In genomic region chr1:162197041-162197511, GRCh38 we compare ENCODE assay signal across 22 cellular contexts.
A peak's percentile ranks its signal among the peaks of the same experiment; 100 is the strongest.
DNase-seq lines count a peak whose midpoint lies in the region; ATAC-seq and TF ChIP-seq lines count a peak whose summit lies in the region.
"Had no signal": no experiment of that assay in that cellular context is flagged by ENCODE, and none has a peak within 500 bp of the region (broad histone marks: within the 10 kb centered on the region; RNA-seq: fewer than 3 reads in every experiment).

No MANE protein-coding gene starts in this region.

- peak overlapping the region; percentile 40 for H3K27ac Mint-ChIP-seq in Caco-2 (ENCODE audit: unreplicated experiment)
- H3K27ac Mint-ChIP-seq: stimulated activated naive CD8-positive, alpha-beta T cell treated with anti-CD3 and anti-CD28 coated beads, Interleukin-15, Interleukin-2, amounts not matched to agents 100 ng/mL and 50 ng/mL, for 24 hours had no signal

- H3K9me3 ChIP-seq in Caco-2 (no peaks in the 10 kb centered on the region), Panc1 (ENCODE audit: control insufficient read depth, insufficient read depth, low read depth, low read length) (no peaks in the 10 kb centered on the region), iPS-15b (ENCODE audit: control insufficient read depth, insufficient read depth, low read length) (no peaks in the 10 kb centered on the region)
- H3K9me3 ChIP-seq: gastrocnemius medialis, lower lobe of right lung, mucosa of descending colon, thyroid gland had no signal

- POLR2A ChIA-PET in Caco-2 (lab: Charles Lee) (no interaction called here), Panc1 (lab: Charles Lee) (no interaction called here)

- H3K36me3 Mint-ChIP-seq in Caco-2 (ENCODE audit: insufficient read depth, unreplicated experiment): peaks cover 6% of the 10 kb centered on the region

- H3K27ac ChIP-seq in Panc1 (ENCODE audit: low read length) (peak overlapping the region; percentile 72), rectal smooth muscle tissue (ENCODE audit: low read depth, low read length) (peak overlapping the region; percentile 62)
- H3K27ac ChIP-seq: gastrocnemius medialis, KMS-11, lower lobe of right lung, thyroid gland had no signal

- H3K36me3 ChIP-seq in Caco-2 (ENCODE audit: control insufficient read depth, insufficient read depth, low read length) (no peaks in the 10 kb centered on the region), Panc1 (ENCODE audit: control insufficient read depth, insufficient read depth, low read length) (no peaks in the 10 kb centered on the region), iPS-15b (ENCODE audit: control insufficient read depth, insufficient read depth, low read length) (no peaks in the 10 kb centered on the region), rectal smooth muscle tissue (ENCODE audit: control insufficient read depth, insufficient read depth, low read length) (no peaks in the 10 kb centered on the region)
- H3K36me3 ChIP-seq: gastrocnemius medialis, lower lobe of right lung, thyroid gland had no signal

- TF ChIP-seq CTCF in Caco-2 (IDR thresholded peaks at IDR 0.05; ENCODE audit: insufficient read depth in 1 of 2, low read depth in 1 of 2, low read length in 1 of 2, severe bottlenecking in 1 of 2, unreplicated experiment in 1 of 2): no peak
- TF ChIP-seq CTCF in Panc1 (IDR thresholded peaks at IDR 0.05): no peak
- TF ChIP-seq CTCF in GM20000 (IDR thresholded peaks at IDR 0.05; ENCODE audit: extremely low read depth, missing control alignments): no peak

- no peaks in the 10 kb centered on the region for H3K9me3 Mint-ChIP-seq in Caco-2 (ENCODE audit: unreplicated experiment)
- H3K9me3 Mint-ChIP-seq: stimulated activated naive CD8-positive, alpha-beta T cell treated with anti-CD3 and anti-CD28 coated beads, Interleukin-15, Interleukin-2, amounts not matched to agents 100 ng/mL and 50 ng/mL, for 24 hours had no signal

- no peak for ATAC-seq in Panc1
- ATAC-seq: gastrocnemius medialis, lower lobe of right lung had no signal

- H3K4me1 ChIP-seq in Caco-2 (peaks cover 54% of the 10 kb centered on the region), Panc1 (ENCODE audit: control insufficient read depth, insufficient read depth, low read length) (peaks cover 89% of the 10 kb centered on the region), iPS-15b (ENCODE audit: control insufficient read depth, insufficient read depth, low read length) (peaks cover 21% of the 10 kb centered on the region), rectal smooth muscle tissue (ENCODE audit: control insufficient read depth, insufficient read depth, low read length) (peaks cover 30% of the 10 kb centered on the region)

- no peaks in the 10 kb centered on the region for H3K27me3 ChIP-seq in Caco-2 (replicated peaks; ENCODE audit: control insufficient read depth, insufficient read depth, low read length)
- H3K27me3 ChIP-seq in Panc1 (ENCODE audit: control insufficient read depth, insufficient read depth, low read length): no peaks in the 10 kb centered on the region
- no peaks in the 10 kb centered on the region for H3K27me3 ChIP-seq in iPS-15b (ENCODE audit: control insufficient read depth, insufficient read depth, low read length)
- no peaks in the 10 kb centered on the region for H3K27me3 ChIP-seq in rectal smooth muscle tissue (ENCODE audit: control insufficient read depth, insufficient read depth, low read length)
- H3K27me3 ChIP-seq: gastrocnemius medialis, thyroid gland had no signal

- no peak overlapping the region for H3K4me3 ChIP-seq in Caco-2 (ENCODE audit: low read depth, low read length)
- H3K4me3 ChIP-seq in Panc1 (ENCODE audit: low read depth in 2 of 2, low read length in 2 of 2): no peak overlapping the region
- no peak overlapping the region for H3K4me3 ChIP-seq in iPS-15b (ENCODE audit: low read depth, low read length)
- H3K4me3 ChIP-seq in rectal smooth muscle tissue (ENCODE audit: low read length): no peak overlapping the region
- H3K4me3 ChIP-seq: gastrocnemius medialis, lower lobe of right lung, mucosa of descending colon, thyroid gland had no signal

- DNase-seq in Caco-2: peak in 1 of 2 experiments; percentile 21
- DNase-seq in Panc1 (ENCODE audit: low read depth, low spot score): no peak
- DNase-seq in GM20000 (ENCODE audit: low spot score): no peak
- DNase-seq in SKM-1 (lab: John Stamatoyannopoulos, UW; ENCODE audit: unreplicated experiment): no peak
- no peak for DNase-seq in DMS79 (lab: John Stamatoyannopoulos, UW)
- DNase-seq: activated gamma-delta T cell treated with Interleukin-2 at 50 U/mL for 16 hours, C1 segment of cervical spinal cord, COR-L47, gastrocnemius medialis, HCEC 1CT, lower lobe of right lung, NCI-H1417 treated with DMSO at 0.1 percent for 48 hours, NCI-H345, NCI-H748 treated with DMSO at 0.1 percent for 48 hours, RPMI8226, T-helper 2 cell, thyroid gland had no signal

- H3K9ac ChIP-seq in iPS-15b (ENCODE audit: low read depth, low read length) (peak overlapping the region; percentile 58), rectal smooth muscle tissue (ENCODE audit: low read length) (no peak overlapping the region)
- H3K9ac ChIP-seq: KMS-11 had no signal

- no peaks in the 10 kb centered on the region for H3K27me3 Mint-ChIP-seq in Caco-2 (ENCODE audit: insufficient read depth, unreplicated experiment)

- no peak overlapping the region for H3K4me3 Mint-ChIP-seq in Caco-2 (ENCODE audit: unreplicated experiment)
- H3K4me3 Mint-ChIP-seq: stimulated activated naive CD8-positive, alpha-beta T cell treated with anti-CD3 and anti-CD28 coated beads, Interleukin-15, Interleukin-2, amounts not matched to agents 100 ng/mL and 50 ng/mL, for 24 hours had no signal

- no TSS peak for BruUV-seq in Caco-2 (replicated peaks; lab: Mats Ljungman, UMichigan)
- no TSS peak for BruUV-seq in Panc1 (replicated peaks; lab: Mats Ljungman, UMichigan)

- CTCF ChIA-PET in Caco-2 (lab: Charles Lee): no interaction called here
- CTCF ChIA-PET in Panc1 (lab: Charles Lee): no interaction called here

- peaks cover 26% of the 10 kb centered on the region for H3K4me1 Mint-ChIP-seq in Caco-2 (ENCODE audit: low read depth, unreplicated experiment)

- intact Hi-C loops in Caco-2 (cut with micrococcal nuclease; ENCODE audit: unreplicated experiment) (loop anchor here (10.0 kb wide), 1 partner anchor 188 kb away; the partner anchor contains the start of gene C1orf226), Panc1 (cut with micrococcal nuclease; ENCODE audit: unreplicated experiment) (loop anchor here (10.0 kb wide), 1 partner anchor 1972 kb away; no protein-coding TSS in a partner anchor)

- in situ Hi-C loops in Panc1 (cut with HindIII; ENCODE audit: low pct_unique_long_range_greater_than_20kb, low sequenced_read_pairs): no loop called here
